Comparison of ENCODE assay signal across 33 cellular contexts in genomic region chr2:233611284-233611683, GRCh38. TPM values are rescaled to one million over a fixed set of nuclear protein-coding genes. Genes with fewer than 3 reads are reported as not detected.
"Had no signal": no experiment of that assay in that cellular context is flagged by ENCODE, and none has a peak within 500 bp of the region (broad histone marks: within the 10 kb centered on the region; RNA-seq: fewer than 3 reads in every experiment).

No MANE protein-coding gene starts in this region.

- H3K4me1 ChIP-seq: neural progenitor cell, parathyroid adenoma, psoas muscle, spleen, suprapubic skin, testis, tibial artery, transverse colon, upper lobe of right lung, uterus had no signal

- H3K79me2 ChIP-seq: parathyroid adenoma had no signal

- H3K9ac ChIP-seq: neural progenitor cell, parathyroid adenoma had no signal

- H3K9me3 ChIP-seq: ovary, testis, upper lobe of right lung had no signal

- H3K27ac ChIP-seq: neural progenitor cell, ovary, parathyroid adenoma, psoas muscle, skin epidermis, spleen, suprapubic skin, testis, tibial artery, transverse colon, upper lobe of right lung, uterus had no signal

- H2AFZ ChIP-seq: neural progenitor cell, parathyroid adenoma had no signal

- ATAC-seq: natural killer cell; psoas muscle; right cardiac atrium; sciatic nerve; stimulated activated memory B cell treated with anti-CD40 and anti-IgM and Interleukin-4, amounts not matched to agents 10 μg/mL and 1 μg/mL and 100 μg/mL, for 72 hours; stimulated activated naive CD8-positive, alpha-beta T cell treated with anti-CD3 and anti-CD28 coated beads, Interleukin-15, amount 100 ng/mL, for 72 hours; stimulated activated naive CD8-positive, alpha-beta T cell treated with anti-CD3 and anti-CD28 coated beads, Interleukin-15, Interleukin-2, amounts not matched to agents 100 U/mL and 50 U/mL, for 24 hours; upper lobe of right lung had no signal

- H3K4me3 ChIP-seq: neural progenitor cell, ovary, psoas muscle, skin epidermis, smooth muscle cell, spleen, suprapubic skin, testis, tibial artery, transverse colon, upper lobe of right lung, uterus had no signal

- DNase-seq: natural killer cell; occipital lobe; ovary; posterior cingulate gyrus; psoas muscle; right cardiac atrium; spleen; stimulated activated CD4-positive, alpha-beta T cell treated with anti-CD3 and anti-CD28 coated beads, Interleukin-12 subunit alpha, Interleukin-12 subunit beta, amount 100 ng/mL, for 4 hours; stimulated activated CD4-positive, alpha-beta T cell treated with anti-CD3 and anti-CD28 coated beads, Interleukin-1b, Interleukin-23, amount 100 ng/mL, for 48 hours; stimulated activated CD4-positive, alpha-beta T cell treated with anti-CD3 and anti-CD28 coated beads, Interleukin-4, amount 100 ng/mL, for 1 hour; stimulated activated CD4-positive, alpha-beta T cell treated with anti-CD3 and anti-CD28 coated beads, Interleukin-4, amount 100 ng/mL, for 4 hours; stimulated activated CD8-positive, alpha-beta memory T cell treated with anti-CD3 and anti-CD28 coated beads, Interleukin-4, amount 100 ng/mL, for 48 hours; stimulated activated naive CD4-positive, alpha-beta T cell; stimulated activated naive CD8-positive, alpha-beta T cell treated with anti-CD3 and anti-CD28 coated beads, Interleukin-15, amount 100 ng/mL, for 72 hours; stimulated activated naive CD8-positive, alpha-beta T cell treated with anti-CD3 and anti-CD28 coated beads, Interleukin-15, Interleukin-2, amounts not matched to agents 100 U/mL and 50 U/mL, for 24 hours; substantia nigra; testis; tibial artery; transverse colon; upper lobe of right lung; uterus had no signal

- H3K4me2 ChIP-seq: neural progenitor cell, smooth muscle cell had no signal

- H3K27me3 ChIP-seq: neural progenitor cell, ovary, spleen, suprapubic skin, testis, tibial artery, transverse colon, upper lobe of right lung, uterus had no signal

- H3K36me3 ChIP-seq: neural progenitor cell, ovary, spleen, suprapubic skin, tibial artery, transverse colon, upper lobe of right lung, uterus had no signal

RNA-seq across cellular contexts. Expression of gene UGT1A8, which starts 6.1 kb away (rescaled TPM):
- total RNA-seq: natural killer cell, occipital lobe, osteoblast, ovary, progenitor cell of endocrine pancreas, psoas muscle, right cardiac atrium, sciatic nerve, smooth muscle cell, spleen, upper lobe of right lung, uterus had no signal
- polyA plus RNA-seq: neural cell, ovary, psoas muscle, right cardiac atrium, smooth muscle cell, spleen had no signal

RNA-seq across cellular contexts. Expression of gene UGT1A10, which starts 25.0 kb away (rescaled TPM):
- total RNA-seq: natural killer cell, occipital lobe, osteoblast, ovary, progenitor cell of endocrine pancreas, psoas muscle, renal cortical epithelial cell, right cardiac atrium, sciatic nerve, smooth muscle cell, spleen, suprapubic skin, upper lobe of right lung, urinary bladder, uterus had no signal
- polyA plus RNA-seq: neural cell, ovary, right cardiac atrium, smooth muscle cell, urinary bladder had no signal
